ENCODE assay signal across 9 cellular contexts in the genomic region with DNA sequence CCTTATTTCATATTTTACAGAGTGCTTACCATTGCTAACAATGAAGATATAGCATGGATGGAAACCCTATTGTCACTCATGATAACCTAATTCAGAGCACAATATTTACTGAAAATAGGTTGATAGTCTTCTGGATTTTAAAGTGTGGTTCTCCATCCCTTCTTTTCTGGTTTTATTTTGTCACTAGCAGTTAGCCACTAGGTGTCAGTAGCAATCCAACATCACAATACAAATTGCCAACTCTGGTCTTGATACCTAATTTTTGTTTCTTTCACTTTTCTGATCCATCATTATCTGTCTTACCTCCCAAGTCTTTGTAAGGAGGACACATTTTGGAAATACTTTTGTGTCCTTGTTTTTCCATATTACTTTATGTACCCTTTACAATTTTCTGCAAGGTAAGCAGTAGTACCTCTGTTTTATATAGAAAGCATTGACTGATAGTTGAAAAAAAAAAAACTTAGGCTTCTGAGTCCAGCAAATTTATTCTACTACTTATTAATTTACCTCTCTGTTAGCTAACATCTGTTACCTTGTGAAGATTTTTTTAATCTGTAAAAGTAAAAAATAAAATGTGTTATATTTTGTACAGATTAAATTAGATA. TPM values are rescaled to one million over a fixed set of nuclear protein-coding genes. Genes with fewer than 3 reads are reported as not detected.
DNase-seq lines count a peak whose midpoint lies in the region; ATAC-seq and TF ChIP-seq lines count a peak whose summit lies in the region.
"Had no signal": no experiment of that assay in that cellular context is flagged by ENCODE, and none has a peak within 500 bp of the region (broad histone marks: within the 10 kb centered on the region; RNA-seq: fewer than 3 reads in every experiment).

No MANE protein-coding gene starts in this region.

- no peak overlapping the region for H3K4me3 ChIP-seq in body of pancreas
- H3K4me3 ChIP-seq in thoracic aorta: no peak overlapping the region

- peak; percentile 80 for ATAC-seq in GM18519 (IDR thresholded peaks at IDR 0.05; ENCODE audit: low FRiP score, unreplicated experiment)
- peak; percentile 75 for ATAC-seq in HG03378 (IDR thresholded peaks at IDR 0.05; ENCODE audit: unreplicated experiment)
- ATAC-seq in body of pancreas: peak; percentile 48
- no peak for ATAC-seq in thoracic aorta (ENCODE audit: insufficient number of reproducible peaks, low FRiP score, low read depth)

- H3K4me1 ChIP-seq in body of pancreas (no peaks in the 10 kb centered on the region), thoracic aorta (ENCODE audit: control insufficient read depth in 1 of 2, low read depth in 2 of 2) (no peaks in the 10 kb centered on the region)

- TF ChIP-seq POLR2A in body of pancreas (IDR thresholded peaks at IDR 0.05): no peak

- peaks cover 0 to 5% of the 10 kb centered on the region in 2 donors for H3K36me3 ChIP-seq in body of pancreas (replicated peaks in 1 of 2; ENCODE audit: insufficient read depth in 1 of 2, low read depth in 2 of 2)
- H3K36me3 ChIP-seq in thoracic aorta: no peaks in the 10 kb centered on the region
- H3K36me3 ChIP-seq: neutrophil had no signal

- TF ChIP-seq CTCF in C4-2B (conservative IDR thresholded peaks at IDR 0.05) (peak; percentile 78), body of pancreas (IDR thresholded peaks at IDR 0.05) (peak; percentile 50 to 91 (median 85)), thoracic aorta (IDR thresholded peaks at IDR 0.05) (peak; percentile 70)

- DNase-seq in NCI-H460 (ENCODE audit: extremely low read depth, low read depth): peak; percentile 42
- peak in 1 of 4 donors; percentile 12 for DNase-seq in body of pancreas
- peak; percentile 72 for DNase-seq in inferior parietal cortex (ENCODE audit: extremely low spot score)
- no peak for DNase-seq in thoracic aorta (ENCODE audit: low spot score)
- DNase-seq in activated T-cell treated with anti-CD3 and anti-CD28 coated beads for 4 hours: no peak

- H3K27me3 ChIP-seq in body of pancreas: no peaks in the 10 kb centered on the region
- H3K27me3 ChIP-seq in thoracic aorta (replicated peaks; ENCODE audit: insufficient read depth): no peaks in the 10 kb centered on the region
- H3K27me3 ChIP-seq: neutrophil had no signal

- intact Hi-C loops in body of pancreas (cut with DNase I): no loop called here

- H3K9me3 ChIP-seq in body of pancreas: no peaks in the 10 kb centered on the region
- no peaks in the 10 kb centered on the region for H3K9me3 ChIP-seq in thoracic aorta
- H3K9me3 ChIP-seq: neutrophil had no signal

- H3K27ac ChIP-seq in C4-2B (no peak overlapping the region), body of pancreas (no peak overlapping the region), thoracic aorta (no peak overlapping the region)
- H3K27ac ChIP-seq: neutrophil had no signal

RNA-seq across cellular contexts. Expression of a gene that starts 28.3 kb away (rescaled TPM):
- 5.8 and 7.6 TPM in 2 replicates for total RNA-seq in NCI-H460 (2014; rRNA removed; shearing (Covaris generic))
- 4.2 and 8.7 TPM in 2 replicates for polyA plus RNA-seq in NCI-H460 (2014; cell fraction: nucleus; rRNA removed)
- total RNA-seq in body of pancreas (10 to 100 TPM; 14.5 to 17.1 TPM), thoracic aorta (10 to 100 TPM; 13.4 to 29.2 TPM)

RNA-seq across cellular contexts. Expression of a gene that starts 29.0 kb away (rescaled TPM):
- total RNA-seq in NCI-H460 (2014; rRNA removed; shearing (Covaris generic)): 11.8 and 13.6 TPM in 2 replicates
- polyA plus RNA-seq in NCI-H460 (2014; cell fraction: nucleus; rRNA removed): 11.0 and 12.3 TPM in 2 replicates
- total RNA-seq in body of pancreas (10 to 100 TPM in 1 of 2 donors, 1 to 10 TPM in 1; 4.3 to 11.4 TPM), thoracic aorta (10 to 100 TPM in 1 of 2 donors, 1 to 10 TPM in 1; 7.7 to 11.9 TPM)

Comparison
In these comparisons a context has a peak if more than half of its experiments do, and no peak if none do; other contexts are left out.
1. DNase-seq: peak in NCI-H460 (single experiment) and inferior parietal cortex (single experiment); none in thoracic aorta (single experiment) and activated T-cell treated with anti-CD3 and anti-CD28 coated beads for 4 hours (single experiment).
2. Peak in every context shown above with its lines, with median percentiles within 50 percentile points of each other: CTCF ChIP-seq.